9 cellular contexts compared by ENCODE assay signal in genomic region chr1:45954401-45954847, GRCh38.
DNase-seq lines count a peak whose midpoint lies in the region; ATAC-seq, FAIRE-seq and TF ChIP-seq lines count a peak whose summit lies in the region.
"Had no signal": no experiment of that assay in that cellular context is flagged by ENCODE, and none has a peak within 500 bp of the region (broad histone marks: within the 10 kb centered on the region; RNA-seq: fewer than 3 reads in every experiment).

No MANE protein-coding gene starts in this region.

- H3K4me3 ChIP-seq in choroid plexus epithelial cell (ENCODE audit: low read depth, low read length): no peak overlapping the region
- no peak overlapping the region for H3K4me3 ChIP-seq in urinary bladder (ENCODE audit: low read depth, low read length)

- H3K27ac ChIP-seq in urinary bladder (ENCODE audit: low read depth): peak overlapping the region; percentile 71

- 25% methylated on average over 5 of the region's 5 CpGs for WGBS in urinary bladder

- H3K4me1 ChIP-seq in urinary bladder (ENCODE audit: insufficient read depth): no peaks in the 10 kb centered on the region

- DNase-seq in NCI-H82 (lab: John Stamatoyannopoulos, UW) (peak; percentile 18), NCI-H82 treated with DMSO at 0.1 percent for 48 hours (lab: John Stamatoyannopoulos, UW; ENCODE audit: unreplicated experiment) (no peak), choroid plexus epithelial cell (ENCODE audit: low read depth) (peak; percentile 86), left lobe of liver (ENCODE audit: low spot score) (no peak), inferior parietal cortex (ENCODE audit: extremely low spot score) (no peak), HTR-8/SVneo (ENCODE audit: insufficient read length, low spot score) (no peak)
- DNase-seq: CD4-positive, CD25-positive, alpha-beta regulatory T cell had no signal

- H3K36me3 ChIP-seq in urinary bladder (ENCODE audit: insufficient read depth): no peaks in the 10 kb centered on the region

- no peak for TF ChIP-seq CTCF in choroid plexus epithelial cell (conservative IDR thresholded peaks at IDR 0.05; ENCODE audit: low read depth, low read length)

- ATAC-seq in left lobe of liver: peak; percentile 89
- no peak for ATAC-seq in GM21717 (IDR thresholded peaks at IDR 0.05; ENCODE audit: unreplicated experiment)

- FAIRE-seq in HTR-8/SVneo (lab: Jason Lieb, UNC): no peak

Comparison
In these comparisons a context has a peak if more than half of its experiments do, and no peak if none do; other contexts are left out.
1. DNase-seq: peak in NCI-H82 (single experiment) and choroid plexus epithelial cell (single experiment); none in NCI-H82 treated with DMSO at 0.1 percent for 48 hours (single experiment), left lobe of liver (single experiment), inferior parietal cortex (single experiment) and HTR-8/SVneo (single experiment).